ENCODE assay signal across 30 cellular contexts in the genomic region with DNA sequence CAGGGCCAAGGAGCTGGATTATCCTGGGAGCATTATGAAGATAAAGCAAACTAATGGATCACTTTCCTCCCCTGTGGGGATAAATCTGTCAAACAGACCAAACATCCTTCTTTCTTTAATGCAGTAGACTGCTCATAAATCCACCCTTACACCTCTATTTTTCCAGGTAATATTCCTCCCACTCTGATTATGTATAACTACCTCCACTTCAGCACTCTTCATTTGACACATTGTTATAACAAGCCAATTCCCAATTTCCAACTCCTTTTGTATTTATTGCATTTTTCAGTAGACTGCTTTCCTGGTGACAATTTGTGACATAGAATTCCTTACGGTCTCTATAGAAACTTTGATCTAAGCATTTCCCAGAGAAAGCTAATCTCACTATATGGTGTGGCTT.
"Had no signal": no experiment of that assay in that cellular context is flagged by ENCODE, and none has a peak within 500 bp of the region (broad histone marks: within the 10 kb centered on the region; RNA-seq: fewer than 3 reads in every experiment).

No MANE protein-coding gene starts in this region.

- DNase-seq: activated CD4-positive, alpha-beta memory T cell treated with anti-CD3 and anti-CD28 coated beads, Interleukin-2, amount 10 ng/mL, durations not matched to agents 7 days and 5 days; activated CD4-positive, alpha-beta T cell treated with anti-CD3 and anti-CD28 coated beads for 1 hour; activated CD4-positive, alpha-beta T cell treated with anti-CD3 and anti-CD28 coated beads for 36 hours; activated CD4-positive, alpha-beta T cell treated with anti-CD3 and anti-CD28 coated beads for 48 hours; activated CD4-positive, alpha-beta T cell treated with anti-CD3 and anti-CD28 coated beads, Interleukin-2, amount 10 ng/mL, durations not matched to agents 7 days and 5 days; activated CD4-positive, alpha-beta T cell treated with anti-CD3 and anti-CD28 coated beads, Interleukin-2, amount 50 U/mL, for 48 hours; activated CD4-positive, CD25-positive, alpha-beta regulatory T cell; activated CD8-positive, alpha-beta memory T cell treated with anti-CD3 and anti-CD28 coated beads for 24 hours; activated CD8-positive, alpha-beta memory T cell treated with anti-CD3 and anti-CD28 coated beads, Interleukin-2, amount 10 ng/mL, durations not matched to agents 7 days and 5 days; activated CD8-positive, alpha-beta memory T cell treated with anti-CD3 and anti-CD28 coated beads, Interleukin-2, amount 50 U/mL, for 48 hours; activated CD8-positive, alpha-beta T cell treated with anti-CD3 and anti-CD28 coated beads, Interleukin-2, amount 10 ng/mL, durations not matched to agents 7 days and 5 days; activated effector memory CD4-positive, alpha-beta T cell treated with Interleukin-2 at 50 U/mL for 16 hours; activated gamma-delta T cell; activated naive CD4-positive, alpha-beta T cell treated with anti-CD3 and anti-CD28 coated beads, Interleukin-2, amount 10 ng/mL, durations not matched to agents 7 days and 5 days; activated naive CD4-positive, alpha-beta T cell treated with Interleukin-2 at 50 U/mL for 16 hours; activated naive CD8-positive, alpha-beta T cell treated with anti-CD3 and anti-CD28 coated beads, Interleukin-2, amount 10 ng/mL, durations not matched to agents 7 days and 5 days; activated naive CD8-positive, alpha-beta T cell treated with anti-CD3 and anti-CD28 coated beads, Interleukin-2, amount 50 U/mL, for 24 hours; activated T-cell treated with anti-CD3 and anti-CD28 coated beads, Interleukin-2, amount 50 U/mL, for 24 hours; activated T-cell treated with anti-CD3 and anti-CD28 coated beads, Interleukin-2, amount 50 U/mL, for 48 hours; amygdala; anterior cingulate cortex; cerebellar nuclear complex; T-helper 1 cell; T-helper 2 cell; T-helper 9 cell had no signal

- H3K4me3 ChIP-seq: ascending aorta, cardiac muscle cell had no signal

- ATAC-seq: activated CD4-positive, alpha-beta T cell treated with anti-CD3 and anti-CD28 coated beads for 36 hours; activated CD4-positive, CD25-positive, alpha-beta regulatory T cell treated with anti-CD3 and anti-CD28 coated beads, Interleukin-2, amount 50 U/mL, for 24 hours; activated CD8-positive, alpha-beta memory T cell treated with anti-CD3 and anti-CD28 coated beads, Interleukin-2, amount 10 ng/mL, durations not matched to agents 7 days and 5 days; activated CD8-positive, alpha-beta T cell treated with anti-CD3 and anti-CD28 coated beads, Interleukin-2, amount 10 ng/mL, durations not matched to agents 7 days and 5 days; activated naive CD8-positive, alpha-beta T cell treated with anti-CD3 and anti-CD28 coated beads, Interleukin-2, amount 50 U/mL, for 24 hours; WTC11 had no signal

- H3K9me3 ChIP-seq: ascending aorta had no signal

- H3K27me3 ChIP-seq: ascending aorta, cardiac muscle cell had no signal

- H3K36me3 ChIP-seq: ascending aorta, cardiac muscle cell had no signal

- H3K27ac ChIP-seq: ascending aorta, cardiac muscle cell, VCaP had no signal
